In the genomic region with DNA sequence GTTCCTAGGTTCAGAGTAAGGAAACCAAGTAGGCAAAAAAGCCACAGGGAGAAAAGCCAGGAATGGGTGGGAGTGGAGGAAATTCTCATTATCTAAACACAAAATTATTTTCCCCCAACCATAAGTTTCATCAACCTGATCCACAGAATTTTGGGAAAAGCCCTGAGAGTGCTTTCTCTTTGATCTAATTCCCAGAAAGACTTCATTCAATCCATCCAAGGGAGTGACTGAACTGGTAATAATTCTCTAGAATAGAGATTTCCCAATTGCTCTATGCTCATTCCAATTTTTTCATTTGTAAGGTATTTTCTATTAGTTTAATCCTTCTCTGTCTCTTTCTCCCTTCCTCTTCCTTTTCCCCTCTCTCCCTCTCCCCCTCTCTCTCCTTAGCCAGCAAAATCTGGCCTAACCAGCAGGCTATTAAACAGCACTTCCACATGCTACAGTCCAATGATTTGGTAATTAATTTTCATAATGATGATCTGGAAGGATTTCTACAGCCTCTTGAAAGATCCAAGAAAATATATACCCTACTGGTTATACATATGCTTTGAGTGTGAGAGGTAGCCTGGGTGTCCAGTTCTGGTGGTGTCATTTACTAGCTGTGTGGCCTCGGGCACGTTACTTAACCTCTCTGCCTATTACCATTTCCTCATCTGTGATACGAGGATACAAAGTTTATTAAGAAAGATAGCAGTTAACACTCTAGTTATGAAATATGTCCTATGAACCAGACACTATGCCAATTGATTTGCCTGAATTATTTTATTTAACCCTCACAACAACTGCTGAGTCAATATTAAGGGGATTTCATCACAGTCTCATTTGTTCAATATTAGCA, we compare ENCODE assay signal across 16 cellular contexts.
DNase-seq lines count a peak whose midpoint lies in the region; ATAC-seq, FAIRE-seq and TF ChIP-seq lines count a peak whose summit lies in the region.
"Had no signal": no experiment of that assay in that cellular context is flagged by ENCODE, and none has a peak within 500 bp of the region (broad histone marks: within the 10 kb centered on the region; RNA-seq: fewer than 3 reads in every experiment).

No MANE protein-coding gene starts in this region.

- no peaks in the 10 kb centered on the region for H3K9me3 ChIP-seq in vagina
- H3K9me3 ChIP-seq: heart left ventricle, suprapubic skin had no signal

- H3K27ac ChIP-seq in vagina: no peak overlapping the region
- H3K27ac ChIP-seq: suprapubic skin had no signal

- no peaks in the 10 kb centered on the region for H3K27me3 ChIP-seq in vagina
- H3K27me3 ChIP-seq: heart left ventricle, suprapubic skin had no signal

- no peak for TF ChIP-seq CTCF in D721Med (IDR thresholded peaks at IDR 0.05; ENCODE audit: insufficient read depth, missing control alignments)
- TF ChIP-seq CTCF in nephron (IDR thresholded peaks at IDR 0.05; ENCODE audit: unreplicated experiment in 3 of 3): no peak
- no peak for TF ChIP-seq CTCF in vagina (IDR thresholded peaks at IDR 0.05)

- no peak for DNase-seq in D721Med (ENCODE audit: insufficient read length, low spot score)
- DNase-seq in NCI-H524 (lab: John Stamatoyannopoulos, UW): peak; percentile 75 to 85
- peak; percentile 58 to 83 for DNase-seq in cerebellar nuclear complex (lab: John Stamatoyannopoulos, UW)
- no peak for DNase-seq in left colon
- DNase-seq in NK-92 treated with Interleukin-12 subunit alpha and Interleukin-12 subunit beta, amount 100 ng/mL, for 24 hours (lab: John Stamatoyannopoulos, UW): no peak
- DNase-seq in vagina (ENCODE audit: extremely low spot score in 2 of 2): no peak
- no peak for DNase-seq in epidermal melanocyte (ENCODE audit: insufficient read length, low spot score)
- DNase-seq: activated T-cell treated with anti-CD3 and anti-CD28 coated beads, Interleukin-2, amount 50 U/mL, for 72 hours; NCI-H1417 treated with DMSO at 0.1 percent for 48 hours; occipital lobe; stimulated activated CD8-positive, alpha-beta memory T cell treated with anti-CD3 and anti-CD28 coated beads, Interleukin-4, amount 100 ng/mL, for 48 hours had no signal

- no peaks in the 10 kb centered on the region for H3K36me3 ChIP-seq in vagina
- H3K36me3 ChIP-seq: heart left ventricle, suprapubic skin had no signal

- intact Hi-C loops in left colon (cut with DNase I, micrococcal nuclease) (no loop called here), vagina (cut with DNase I) (no loop called here)

- peak overlapping the region; percentile 28 to 60 (median 40) for H3K27ac Mint-ChIP-seq in nephron
- H3K27ac Mint-ChIP-seq: activated naive CD8-positive, alpha-beta T cell; activated T-cell treated with anti-CD3 and anti-CD28 coated beads, Interleukin-2, amount 50 U/mL, for 72 hours had no signal

- no peaks in the 10 kb centered on the region for H3K36me3 Mint-ChIP-seq in nephron (ENCODE audit: low read depth)

- H3K4me3 ChIP-seq in vagina: no peak overlapping the region
- H3K4me3 ChIP-seq: heart left ventricle, suprapubic skin had no signal

- peak overlapping the region in 1 of 3 experiments; percentile 26 for H3K4me3 Mint-ChIP-seq in nephron
- H3K4me3 Mint-ChIP-seq: activated naive CD8-positive, alpha-beta T cell; activated T-cell treated with anti-CD3 and anti-CD28 coated beads, Interleukin-2, amount 50 U/mL, for 72 hours had no signal

- no peak for ATAC-seq in left colon
- ATAC-seq: activated T-cell treated with anti-CD3 and anti-CD28 coated beads, Interleukin-2, amount 50 U/mL, for 72 hours had no signal

- no peak for TF ChIP-seq POLR2A in vagina (IDR thresholded peaks at IDR 0.05)

- peaks cover 13% of the 10 kb centered on the region for H3K9me3 Mint-ChIP-seq in nephron
- H3K9me3 Mint-ChIP-seq: activated T-cell treated with anti-CD3 and anti-CD28 coated beads, Interleukin-2, amount 50 U/mL, for 72 hours had no signal

- H3K4me1 Mint-ChIP-seq in nephron: peaks cover 36% of the 10 kb centered on the region

- peaks cover 14% of the 10 kb centered on the region for H3K27me3 Mint-ChIP-seq in nephron (ENCODE audit: low read depth)
- H3K27me3 Mint-ChIP-seq: activated naive CD8-positive, alpha-beta T cell had no signal

- FAIRE-seq in D721Med (lab: Jason Lieb, UNC): peak; percentile 29
- FAIRE-seq: colon had no signal

- peaks cover 9% of the 10 kb centered on the region for H3K4me1 ChIP-seq in vagina

Comparison
In these comparisons a context has a peak if more than half of its experiments do, and no peak if none do; other contexts are left out.
1. DNase-seq: peak in NCI-H524 (2 of 2) and cerebellar nuclear complex (2 of 2); none in D721Med (single experiment), left colon (0 of 2), NK-92 treated with Interleukin-12 subunit alpha and Interleukin-12 subunit beta, amount 100 ng/mL, for 24 hours (single experiment), vagina (0 of 2) and epidermal melanocyte (single experiment).